Comparison of ENCODE assay signal across 8 cellular contexts in the genomic region with DNA sequence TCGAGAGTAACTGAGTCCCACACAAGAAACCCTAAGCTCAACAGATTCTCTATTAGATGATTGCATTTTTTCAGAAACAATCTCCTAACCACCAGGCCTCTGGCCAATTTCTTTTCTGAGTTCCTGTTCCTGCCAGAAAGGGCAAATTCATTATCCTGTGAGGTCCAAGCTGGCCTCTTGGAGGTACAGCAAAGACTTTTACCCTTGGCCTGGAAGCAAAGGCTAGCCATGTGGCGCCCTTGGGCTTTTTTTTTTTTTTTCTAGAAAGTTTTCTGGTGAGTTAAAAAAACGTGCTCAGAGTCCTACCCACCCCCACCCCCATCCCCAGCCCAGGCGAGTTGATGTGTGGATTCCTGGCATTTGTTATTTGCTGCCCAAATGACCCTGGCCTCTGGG. TPM values are rescaled to one million over a fixed set of nuclear protein-coding genes. Genes with fewer than 3 reads are reported as not detected.
DNase-seq lines count a peak whose midpoint lies in the region; ATAC-seq, FAIRE-seq and TF ChIP-seq lines count a peak whose summit lies in the region.

No MANE protein-coding gene starts in this region.

- peak; percentile 66 for ATAC-seq in Right ventricle myocardium inferior
- no peak for ATAC-seq in activated naive CD4-positive, alpha-beta T cell treated with anti-CD3 and anti-CD28 coated beads, Interleukin-2, amount 50 U/mL, for 72 hours

- peaks cover 3% of the 10 kb centered on the region for H3K79me2 ChIP-seq in trophoblast cell (ENCODE audit: control insufficient read depth, insufficient read depth, low read length, poor library complexity)

- H3K4me1 ChIP-seq in HUES48 (ENCODE audit: control insufficient read depth, insufficient read depth, low read length), result peaks cover 36% of the 10 kb centered on the region
- peaks cover 20% of the 10 kb centered on the region for H3K4me1 ChIP-seq in cardiac muscle cell (ENCODE audit: low read depth)
- H3K4me1 ChIP-seq in trophoblast cell (ENCODE audit: control insufficient read depth in 1 of 2, insufficient read depth in 2 of 2, low read length in 2 of 2), result peaks cover 10 to 14% of the 10 kb centered on the region in 2 experiments

- no peaks in the 10 kb centered on the region for H3K36me3 ChIP-seq in HUES48 (ENCODE audit: control insufficient read depth, insufficient read depth, low read length)
- no peaks in the 10 kb centered on the region for H3K36me3 ChIP-seq in cardiac muscle cell
- no peaks in the 10 kb centered on the region for H3K36me3 ChIP-seq in trophoblast cell (ENCODE audit: control insufficient read depth in 1 of 2, insufficient read depth in 2 of 2, low read length in 2 of 2)

- WGBS in trophoblast cell (ENCODE audit: extremely low coverage, insufficient coverage, insufficient read length), result no CpG with 5 or more reads among the region's 4 CpGs

- H3K27me3 ChIP-seq in HUES48 (ENCODE audit: control insufficient read depth, insufficient read depth, low read length) (no peaks in the 10 kb centered on the region), cardiac muscle cell (no peaks in the 10 kb centered on the region), trophoblast cell (ENCODE audit: insufficient read depth, low read length) (no peaks in the 10 kb centered on the region)

- H3K27ac ChIP-seq in HUES48 (ENCODE audit: low read depth, low read length), result peak overlapping the region; percentile 100
- H3K27ac ChIP-seq in cardiac muscle cell, result peak overlapping the region; percentile 89
- peak overlapping the region; percentile 99 for H3K27ac ChIP-seq in trophoblast cell (ENCODE audit: low read depth, low read length)

- H3K14ac ChIP-seq in trophoblast cell (ENCODE audit: low read length), result no peak overlapping the region

- H3K36me3 Mint-ChIP-seq in activated naive CD4-positive, alpha-beta T cell treated with anti-CD3 and anti-CD28 coated beads, Interleukin-2, amount 50 U/mL, for 72 hours, result peaks cover 0 to 22% of the 10 kb centered on the region in 2 donors

- peak overlapping the region; percentile 70 for H4K8ac ChIP-seq in trophoblast cell (ENCODE audit: low read depth, low read length)

- no peak overlapping the region for H2AFZ ChIP-seq in trophoblast cell (ENCODE audit: insufficient read depth, low read length, poor library complexity)

- H3K4me3 ChIP-seq in HUES48 (ENCODE audit: low read depth, low read length) (no peak overlapping the region), cardiac muscle cell (no peak overlapping the region), trophoblast cell (ENCODE audit: low read depth, low read length) (no peak overlapping the region)

- no peak overlapping the region for H3K23ac ChIP-seq in trophoblast cell (ENCODE audit: low read length)

- intact Hi-C loops in Right ventricle myocardium inferior (cut with DNase I), result loop anchor here (2.0 kb wide), 1 partner anchor 59 kb away; a partner anchor contains a TSS
- intact Hi-C loops in cardiac septum (cut with DNase I), result loop anchor here (1.0 kb wide), 1 partner anchor 59 kb away; a partner anchor contains a TSS

- H3K4me2 ChIP-seq in trophoblast cell (ENCODE audit: low read length), result peak overlapping the region; percentile 73

- H2BK12ac ChIP-seq in trophoblast cell (ENCODE audit: low read length), result peak overlapping the region; percentile 9

- peaks cover 6 to 13% of the 10 kb centered on the region in 2 donors for H3K9me3 Mint-ChIP-seq in activated naive CD4-positive, alpha-beta T cell treated with anti-CD3 and anti-CD28 coated beads, Interleukin-2, amount 50 U/mL, for 72 hours

- no peak overlapping the region for H4K12ac ChIP-seq in trophoblast cell (ENCODE audit: low read depth, low read length)

- TF ChIP-seq POLR2A in GM12892 (IDR thresholded peaks at IDR 0.05; ENCODE audit: low read depth, low read length), result no peak

- no peak overlapping the region for H3K4ac ChIP-seq in trophoblast cell (ENCODE audit: low read depth, low read length)

- DNase-seq in Right ventricle myocardium inferior (ENCODE audit: missing footprints), result no peak
- no peak for DNase-seq in cardiac septum (ENCODE audit: low spot score)
- DNase-seq in activated naive CD4-positive, alpha-beta T cell treated with anti-CD3 and anti-CD28 coated beads, Interleukin-2, amount 50 U/mL, for 72 hours (ENCODE audit: low spot score in 2 of 2), result no peak
- peak in 1 of 2 donors; percentile 96 for DNase-seq in cardiac muscle cell (ENCODE audit: low read depth in 1 of 2, low spot score in 1 of 2)
- peak in 1 of 2 donors; percentile 68 for DNase-seq in trophoblast cell
- DNase-seq in NCI-H345 treated with DMSO at 0.1 percent for 48 hours (lab: John Stamatoyannopoulos, UW; ENCODE audit: unreplicated experiment), result no peak
- DNase-seq in GM12892 (ENCODE audit: insufficient read length), result no peak

- no peak for FAIRE-seq in GM12892 (lab: Jason Lieb, UNC)

- H4K91ac ChIP-seq in trophoblast cell (ENCODE audit: low read depth, low read length), result peak overlapping the region; percentile 43

- H2AK5ac ChIP-seq in trophoblast cell (ENCODE audit: low read length), result no peak overlapping the region

- peak overlapping the region; percentile 91 for H3K9ac ChIP-seq in HUES48 (ENCODE audit: low read depth, low read length)
- H3K9ac ChIP-seq in trophoblast cell (ENCODE audit: low read length), result no peak overlapping the region

- peak overlapping the region; percentile 85 for H2BK5ac ChIP-seq in trophoblast cell (ENCODE audit: low read depth, low read length, poor library complexity)

- no peak for TF ChIP-seq CTCF in cardiac muscle cell (IDR thresholded peaks at IDR 0.05; ENCODE audit: low read depth, low read length)

- no peak overlapping the region for H3K18ac ChIP-seq in trophoblast cell (ENCODE audit: low read length)

- H2BK120ac ChIP-seq in trophoblast cell (ENCODE audit: insufficient read depth, low read length, poor library complexity), result peak overlapping the region; percentile 96

- peak overlapping the region; percentile 95 to 97 for H3K27ac Mint-ChIP-seq in activated naive CD4-positive, alpha-beta T cell treated with anti-CD3 and anti-CD28 coated beads, Interleukin-2, amount 50 U/mL, for 72 hours

- H3K9me3 ChIP-seq in HUES48 (ENCODE audit: control insufficient read depth, insufficient read depth, low read length) (no peaks in the 10 kb centered on the region), cardiac muscle cell (ENCODE audit: low read depth) (no peaks in the 10 kb centered on the region), trophoblast cell (ENCODE audit: insufficient read depth, low read depth, low read length) (no peaks in the 10 kb centered on the region)

- peaks cover 22% of the 10 kb centered on the region for H3K79me1 ChIP-seq in trophoblast cell (ENCODE audit: low read length)

RNA-seq across cellular contexts. Expression of a gene that starts 59.0 kb away (rescaled TPM):
- 1,647 TPM for total RNA-seq in Right ventricle myocardium inferior
- total RNA-seq in cardiac septum, result 2,432 TPM
- total RNA-seq in activated naive CD4-positive, alpha-beta T cell treated with anti-CD3 and anti-CD28 coated beads, Interleukin-2, amount 50 U/mL, for 72 hours, result over 10,000 TPM; 10,985 to 16,838 TPM
- total RNA-seq in cardiac muscle cell, result 7,643 and 9,273 TPM in 2 replicates
- polyA plus RNA-seq in cardiac muscle cell, result 2,527 and 3,279 TPM in 2 replicates
- 10,280 and 10,757 TPM in 2 replicates for polyA plus RNA-seq in trophoblast cell (2013)
- polyA plus RNA-seq in GM12892 (2012; ENCODE audit: missing spikeins), result 16,268 TPM
